12 cellular contexts compared by ENCODE assay signal in genomic region chr22:25357606-25358420, GRCh38.
"Had no signal": no experiment of that assay in that cellular context is flagged by ENCODE, and none has a peak within 500 bp of the region (broad histone marks: within the 10 kb centered on the region; RNA-seq: fewer than 3 reads in every experiment).

No MANE protein-coding gene starts in this region.

- H3K4me3 ChIP-seq: gastrocnemius medialis, heart left ventricle, transverse colon had no signal

- ATAC-seq: activated CD4-positive, alpha-beta T cell treated with anti-CD3 and anti-CD28 coated beads for 36 hours; gastrocnemius medialis; heart left ventricle; natural killer cell; WTC11 had no signal

- H3K4me1 ChIP-seq: parathyroid adenoma had no signal

- H3K9ac ChIP-seq: parathyroid adenoma had no signal

- H3K27ac ChIP-seq: gastrocnemius medialis, heart left ventricle, neutrophil, parathyroid adenoma, transverse colon had no signal

- DNase-seq: activated CD4-positive, alpha-beta T cell treated with anti-CD3 and anti-CD28 coated beads for 36 hours; activated CD4-positive, alpha-beta T cell treated with anti-CD3 and anti-CD28 coated beads, Interleukin-2, amount 50 U/mL, for 48 hours; cortex of kidney; mesendoderm; natural killer cell; stimulated activated CD4-positive, alpha-beta T cell treated with anti-CD3 and anti-CD28 coated beads, Interleukin-2, amount 100 ng/mL, for 24 hours; transverse colon had no signal

- H2AFZ ChIP-seq: parathyroid adenoma had no signal

- H3K27me3 ChIP-seq: gastrocnemius medialis, heart left ventricle, neutrophil, transverse colon had no signal

- H3K9me3 ChIP-seq: gastrocnemius medialis, heart left ventricle, neutrophil, transverse colon had no signal
